ENCODE assay signal across 7 cellular contexts in the genomic region with DNA sequence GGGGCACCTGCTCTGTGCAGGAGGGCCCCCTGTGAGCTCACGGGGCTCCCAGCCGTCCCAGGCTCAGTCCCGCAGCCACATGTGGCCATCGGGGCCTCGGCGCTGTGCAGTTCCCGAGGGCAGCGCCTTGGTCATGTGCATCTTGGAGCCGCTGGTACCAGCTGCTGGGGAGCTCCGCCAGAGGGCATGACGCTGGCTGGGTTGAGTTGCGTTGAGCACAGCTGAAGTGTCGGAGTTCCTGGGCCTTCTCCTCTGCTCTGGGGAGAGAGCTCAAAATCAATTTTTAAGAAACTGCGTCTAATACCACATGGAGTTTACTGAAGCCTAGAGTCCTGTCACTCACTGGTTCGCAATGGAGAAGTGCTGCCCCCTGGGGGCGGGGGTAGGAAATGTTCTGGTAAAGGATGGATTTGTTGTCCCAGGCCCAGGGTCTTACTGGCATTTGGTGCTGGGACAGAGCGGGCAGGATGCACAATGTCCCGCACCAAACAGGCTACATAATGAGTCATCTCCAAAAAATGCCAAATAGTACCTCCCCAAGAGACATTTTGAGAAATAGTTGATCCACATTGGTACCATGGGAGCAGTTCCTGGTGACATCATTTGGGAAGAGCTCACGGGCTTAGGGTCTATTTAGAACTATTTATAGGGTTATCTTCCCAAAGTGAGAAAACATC. TPM values are rescaled to one million over a fixed set of nuclear protein-coding genes. Genes with fewer than 3 reads are reported as not detected.
DNase-seq lines count a peak whose midpoint lies in the region; ATAC-seq and TF ChIP-seq lines count a peak whose summit lies in the region.

No MANE protein-coding gene starts in this region.

- intact Hi-C loops in left cardiac atrium (cut with DNase I), result loop anchor here (2.0 to 5.0 kb wide), 2 partner anchors 104 to 450 kb away; a partner anchor contains a TSS

- no peak for TF ChIP-seq POLR2A in GM18505 (IDR thresholded peaks at IDR 0.05; ENCODE audit: borderline replicate concordance, extremely low read depth, insufficient read depth, insufficient read length)

- POLR2A ChIA-PET in activated naive CD8-positive, alpha-beta T cell treated with anti-CD3 and anti-CD28 coated beads, Interleukin-2, amount 10 ng/mL, durations not matched to agents 7 days and 5 days (lab: Charles Lee), result interaction anchor here (1.0 kb wide), 1 partner anchor 450 kb away, joined by 3 read pairs; a partner anchor contains a TSS

- no peaks in the 10 kb centered on the region for H3K9me3 ChIP-seq in MG63

- DNase-seq in MG63 (peak; percentile 91), SK-N-DZ (ENCODE audit: low spot score) (peak; percentile 68), left cardiac atrium (peak; percentile 40), renal cortical epithelial cell (ENCODE audit: low read depth) (peak; percentile 25)
- DNase-seq in activated naive CD8-positive, alpha-beta T cell treated with anti-CD3 and anti-CD28 coated beads, Interleukin-2, amount 10 ng/mL, durations not matched to agents 7 days and 5 days, result peak; percentile 70

- no peak overlapping the region for H3K4me3 ChIP-seq in GM12875 (ENCODE audit: low read depth, low read length)
- no peak overlapping the region for H3K4me3 ChIP-seq in MG63

- peaks cover 7% of the 10 kb centered on the region for H3K4me1 Mint-ChIP-seq in activated naive CD8-positive, alpha-beta T cell treated with anti-CD3 and anti-CD28 coated beads, Interleukin-2, amount 10 ng/mL, durations not matched to agents 7 days and 5 days

- H3K27me3 Mint-ChIP-seq in activated naive CD8-positive, alpha-beta T cell treated with anti-CD3 and anti-CD28 coated beads, Interleukin-2, amount 10 ng/mL, durations not matched to agents 7 days and 5 days, result peaks cover 3% of the 10 kb centered on the region

- H3K27me3 ChIP-seq in MG63, result no peaks in the 10 kb centered on the region

- no peak overlapping the region for H3K27ac Mint-ChIP-seq in activated naive CD8-positive, alpha-beta T cell treated with anti-CD3 and anti-CD28 coated beads, Interleukin-2, amount 10 ng/mL, durations not matched to agents 7 days and 5 days

- no peaks in the 10 kb centered on the region for H3K36me3 Mint-ChIP-seq in activated naive CD8-positive, alpha-beta T cell treated with anti-CD3 and anti-CD28 coated beads, Interleukin-2, amount 10 ng/mL, durations not matched to agents 7 days and 5 days

- peak; percentile 83 for TF ChIP-seq CTCF in GM12875 (IDR thresholded peaks at IDR 0.05; ENCODE audit: borderline replicate concordance, insufficient read depth, low read depth, low read length)

- ATAC-seq in activated naive CD8-positive, alpha-beta T cell treated with anti-CD3 and anti-CD28 coated beads, Interleukin-2, amount 10 ng/mL, durations not matched to agents 7 days and 5 days (ENCODE audit: low read depth), result peak; percentile 25
- ATAC-seq in left cardiac atrium (peak; percentile 43 to 44), GM18505 (IDR thresholded peaks at IDR 0.05; ENCODE audit: unreplicated experiment) (no peak)

- no peaks in the 10 kb centered on the region for H3K9me3 Mint-ChIP-seq in activated naive CD8-positive, alpha-beta T cell treated with anti-CD3 and anti-CD28 coated beads, Interleukin-2, amount 10 ng/mL, durations not matched to agents 7 days and 5 days

- no peaks in the 10 kb centered on the region for H3K36me3 ChIP-seq in MG63

- no peak overlapping the region for H3K4me3 Mint-ChIP-seq in activated naive CD8-positive, alpha-beta T cell treated with anti-CD3 and anti-CD28 coated beads, Interleukin-2, amount 10 ng/mL, durations not matched to agents 7 days and 5 days

RNA-seq across cellular contexts. Expression of a gene that starts 48.8 kb away (rescaled TPM):
- total RNA-seq in MG63 (2014; rRNA removed; shearing (Covaris generic); ENCODE audit: low replicate concordance), result 2.7 and 3.1 TPM in 2 replicates
- 18.4 and 26.3 TPM in 2 replicates for polyA plus RNA-seq in SK-N-DZ (2014; cell fraction: cytosol; rRNA removed)
- 20.3 and 31.5 TPM in 2 replicates for polyA plus RNA-seq in SK-N-DZ (2014; cell fraction: nucleus; rRNA removed)
- under 1 TPM; 0.28 to 0.54 TPM for total RNA-seq in activated naive CD8-positive, alpha-beta T cell treated with anti-CD3 and anti-CD28 coated beads, Interleukin-2, amount 10 ng/mL, durations not matched to agents 7 days and 5 days
- total RNA-seq in left cardiac atrium (1 to 10 TPM; 7.2 to 9.6 TPM), renal cortical epithelial cell (0.25 TPM in 1 of 2 replicates, not detected in the other)

Comparison
In these comparisons a context has a peak if more than half of its experiments do, and no peak if none do; other contexts are left out.
1. DNase-seq: peak in every context shown above with its lines; median percentile 91 in MG63; 70 in activated naive CD8-positive, alpha-beta T cell treated with anti-CD3 and anti-CD28 coated beads, Interleukin-2, amount 10 ng/mL, durations not matched to agents 7 days and 5 days; 68 in SK-N-DZ; 40 in left cardiac atrium; 25 in renal cortical epithelial cell.